Comparison of ENCODE assay signal across 9 cellular contexts in the genomic region with DNA sequence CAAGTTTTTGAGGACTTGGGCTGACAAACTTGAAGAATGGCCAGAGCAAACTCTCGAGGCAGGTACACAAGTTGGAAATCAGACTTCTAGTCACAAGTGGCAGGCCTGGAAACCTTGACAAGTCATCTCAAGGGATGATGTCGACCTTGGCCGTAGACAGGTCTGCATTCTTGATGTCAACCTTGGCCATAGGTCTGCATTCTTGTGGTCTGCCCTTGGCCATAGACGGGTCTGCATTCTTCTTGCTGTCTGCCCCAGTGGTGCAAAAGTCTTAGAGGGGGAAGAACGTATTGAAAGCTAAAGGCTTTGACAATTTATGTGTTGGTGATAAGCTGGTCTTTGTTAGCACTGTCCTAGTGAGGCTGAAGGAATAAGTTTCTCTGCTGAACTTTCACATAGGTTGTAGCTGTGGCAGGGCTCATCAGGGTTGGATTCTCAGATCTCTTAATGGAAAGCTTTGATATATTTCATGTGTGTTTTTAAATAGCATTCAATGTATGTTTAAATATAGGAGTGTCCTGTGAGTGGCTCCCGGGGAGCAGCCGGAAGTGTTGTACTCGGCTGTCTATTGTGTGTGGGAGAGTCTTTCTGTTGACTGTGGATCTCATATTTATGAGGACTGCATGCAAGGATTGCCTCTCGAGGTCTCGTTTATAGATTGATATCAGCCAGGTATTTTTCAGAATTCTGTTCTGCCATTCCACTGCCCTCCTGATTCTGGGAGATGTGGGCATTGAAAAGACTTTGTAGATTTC. TPM values are rescaled to one million over a fixed set of nuclear protein-coding genes. Genes with fewer than 3 reads are reported as not detected.
DNase-seq lines count a peak whose midpoint lies in the region; ATAC-seq, FAIRE-seq and TF ChIP-seq lines count a peak whose summit lies in the region.
"Had no signal": no experiment of that assay in that cellular context is flagged by ENCODE, and none has a peak within 500 bp of the region (broad histone marks: within the 10 kb centered on the region; RNA-seq: fewer than 3 reads in every experiment).

No MANE protein-coding gene starts in this region.

- H3K27ac Mint-ChIP-seq in activated T-helper 17 cell treated with anti-CD3 and anti-CD28 coated beads, Interleukin-2, amount 50 U/mL, for 72 hours, result peak overlapping the region; percentile 18

- TF ChIP-seq POLR2A in GM12892 (IDR thresholded peaks at IDR 0.05; ENCODE audit: low read depth, low read length) (no peak), testis (IDR thresholded peaks at IDR 0.05) (no peak)

- DNase-seq in GM12892 (ENCODE audit: insufficient read length), result no peak
- peak; percentile 81 to 90 for DNase-seq in NCI-H2081 (lab: John Stamatoyannopoulos, UW)
- no peak for DNase-seq in HuH-7.5 (ENCODE audit: low spot score)
- DNase-seq in testis, result no peak

- no peak for TF ChIP-seq CTCF in testis (IDR thresholded peaks at IDR 0.05)

- peak; percentile 40 for FAIRE-seq in GM12892 (lab: Jason Lieb, UNC)

- H3K27me3 ChIP-seq in mucosa of rectum (ENCODE audit: control insufficient read depth in 2 of 2, insufficient read depth in 2 of 2, low read length in 2 of 2) (no peaks in the 10 kb centered on the region), testis (no peaks in the 10 kb centered on the region)

- H3K36me3 Mint-ChIP-seq in activated T-helper 17 cell treated with anti-CD3 and anti-CD28 coated beads, Interleukin-2, amount 50 U/mL, for 72 hours (ENCODE audit: low read depth), result peaks cover 23% of the 10 kb centered on the region

- H3K9me3 Mint-ChIP-seq in activated T-helper 17 cell treated with anti-CD3 and anti-CD28 coated beads, Interleukin-2, amount 50 U/mL, for 72 hours, result no peaks in the 10 kb centered on the region
- H3K9me3 Mint-ChIP-seq: central memory CD8-positive, alpha-beta T cell had no signal

- H3K4me1 Mint-ChIP-seq in activated T-helper 17 cell treated with anti-CD3 and anti-CD28 coated beads, Interleukin-2, amount 50 U/mL, for 72 hours, result peaks cover 16% of the 10 kb centered on the region
- H3K4me1 Mint-ChIP-seq: central memory CD8-positive, alpha-beta T cell had no signal

- WGBS in testis, 2 donors, result 51 to 68% methylated on average over 10 of the region's 10 CpGs

- intact Hi-C loops in testis (cut with DNase I; ENCODE audit: low total_unique reads), result loop anchor here (10.0 kb wide), 1 partner anchor 368 kb away; no protein-coding TSS in a partner anchor

- H3K27ac ChIP-seq in mucosa of rectum (ENCODE audit: low read depth in 2 of 2, low read length in 2 of 2), result peak overlapping the region in 1 of 2 donors; percentile 15
- no peak overlapping the region for H3K27ac ChIP-seq in testis

- H3K9me3 ChIP-seq in mucosa of rectum (ENCODE audit: control insufficient read depth in 2 of 2, low read length in 2 of 2), result no peaks in the 10 kb centered on the region
- H3K9me3 ChIP-seq in testis, result no peaks in the 10 kb centered on the region

- ATAC-seq in activated T-helper 17 cell treated with anti-CD3 and anti-CD28 coated beads, Interleukin-2, amount 50 U/mL, for 72 hours (replicated peaks), result no peak
- no peak for ATAC-seq in GM21723 (IDR thresholded peaks at IDR 0.05; ENCODE audit: unreplicated experiment)
- no peak for ATAC-seq in GM21367 (IDR thresholded peaks at IDR 0.05; ENCODE audit: unreplicated experiment)

- H3K4me3 Mint-ChIP-seq in activated T-helper 17 cell treated with anti-CD3 and anti-CD28 coated beads, Interleukin-2, amount 50 U/mL, for 72 hours, result no peak overlapping the region
- H3K4me3 Mint-ChIP-seq: central memory CD8-positive, alpha-beta T cell had no signal

- H3K4me3 ChIP-seq in mucosa of rectum (ENCODE audit: low read length in 2 of 2), result peak overlapping the region; percentile 4 to 42
- H3K4me3 ChIP-seq in testis, result no peak overlapping the region

- H3K9ac ChIP-seq in mucosa of rectum (ENCODE audit: low read depth in 1 of 2, low read length in 2 of 2), result no peak overlapping the region

- H3K27me3 Mint-ChIP-seq in activated T-helper 17 cell treated with anti-CD3 and anti-CD28 coated beads, Interleukin-2, amount 50 U/mL, for 72 hours, result no peaks in the 10 kb centered on the region
- H3K27me3 Mint-ChIP-seq: central memory CD8-positive, alpha-beta T cell had no signal

- H3K36me3 ChIP-seq in mucosa of rectum (ENCODE audit: control insufficient read depth in 2 of 2, insufficient read depth in 2 of 2, low read length in 2 of 2), result no peaks in the 10 kb centered on the region
- H3K36me3 ChIP-seq in testis (ENCODE audit: low read depth, missing control alignments), result no peaks in the 10 kb centered on the region

- peaks cover 3 to 10% of the 10 kb centered on the region in 2 donors for H3K4me1 ChIP-seq in mucosa of rectum (ENCODE audit: control insufficient read depth in 2 of 2, insufficient read depth in 2 of 2, low read length in 2 of 2)
- peaks cover 12% of the 10 kb centered on the region for H3K4me1 ChIP-seq in testis

RNA-seq across cellular contexts. Expression of a gene that starts 27.0 kb away (rescaled TPM):
- 581 TPM for polyA plus RNA-seq in GM12892 (2012; ENCODE audit: missing spikeins)
- total RNA-seq in activated T-helper 17 cell treated with anti-CD3 and anti-CD28 coated beads, Interleukin-2, amount 50 U/mL, for 72 hours, result 100 to 1,000 TPM; 263 to 402 TPM
- 100 to 1,000 TPM; 147 to 210 TPM for total RNA-seq in testis
- polyA plus RNA-seq in testis (ENCODE audit: insufficient read depth, low read depth, low replicate concordance), result 195 TPM

Comparison
In these comparisons a context has a peak if more than half of its experiments do, and no peak if none do; other contexts are left out.
1. DNase-seq: peak in NCI-H2081 (2 of 2); none in GM12892 (single experiment), HuH-7.5 (single experiment) and testis (single experiment).
2. H3K4me3 ChIP-seq: peak in mucosa of rectum (2 of 2); none in testis (0 of 2).